In genomic region chr11:119352857-119353260, GRCh38 we compare ENCODE assay signal across 8 cellular contexts.
DNase-seq lines count a peak whose midpoint lies in the region; ATAC-seq lines count a peak whose summit lies in the region.
"Had no signal": no experiment of that assay in that cellular context is flagged by ENCODE, and none has a peak within 500 bp of the region (broad histone marks: within the 10 kb centered on the region; RNA-seq: fewer than 3 reads in every experiment).

No MANE protein-coding gene starts in this region.

- ATAC-seq in HG03457 (IDR thresholded peaks at IDR 0.05; ENCODE audit: unreplicated experiment) = no peak
- ATAC-seq in GM21717 (IDR thresholded peaks at IDR 0.05; ENCODE audit: unreplicated experiment) = no peak
- ATAC-seq: activated CD8-positive, alpha-beta T cell treated with anti-CD3 and anti-CD28 coated beads for 36 hours had no signal

- peak; percentile 87 for DNase-seq in DMS153 (lab: John Stamatoyannopoulos, UW)
- peak; percentile 96 for DNase-seq in NCI-H69 (lab: John Stamatoyannopoulos, UW)
- DNase-seq in kidney tubule cell (ENCODE audit: low spot score) = peak; percentile 37
- DNase-seq in stimulated activated CD4-positive, alpha-beta T cell treated with anti-CD3 and anti-CD28 coated beads, Interleukin-2, amount 100 ng/mL, for 48 hours = no peak
- DNase-seq: activated CD8-positive, alpha-beta T cell treated with anti-CD3 and anti-CD28 coated beads for 36 hours; stimulated activated CD4-positive, alpha-beta T cell treated with anti-CD3 and anti-CD28 coated beads, Interleukin-15, amount 100 ng/mL, for 24 hours had no signal

Comparison
In these comparisons a context has a peak if more than half of its experiments do, and no peak if none do; other contexts are left out.
1. DNase-seq: peak in DMS153 (single experiment), NCI-H69 (single experiment) and kidney tubule cell (single experiment); none in stimulated activated CD4-positive, alpha-beta T cell treated with anti-CD3 and anti-CD28 coated beads, Interleukin-2, amount 100 ng/mL, for 48 hours (0 of 2).